In the genomic region with DNA sequence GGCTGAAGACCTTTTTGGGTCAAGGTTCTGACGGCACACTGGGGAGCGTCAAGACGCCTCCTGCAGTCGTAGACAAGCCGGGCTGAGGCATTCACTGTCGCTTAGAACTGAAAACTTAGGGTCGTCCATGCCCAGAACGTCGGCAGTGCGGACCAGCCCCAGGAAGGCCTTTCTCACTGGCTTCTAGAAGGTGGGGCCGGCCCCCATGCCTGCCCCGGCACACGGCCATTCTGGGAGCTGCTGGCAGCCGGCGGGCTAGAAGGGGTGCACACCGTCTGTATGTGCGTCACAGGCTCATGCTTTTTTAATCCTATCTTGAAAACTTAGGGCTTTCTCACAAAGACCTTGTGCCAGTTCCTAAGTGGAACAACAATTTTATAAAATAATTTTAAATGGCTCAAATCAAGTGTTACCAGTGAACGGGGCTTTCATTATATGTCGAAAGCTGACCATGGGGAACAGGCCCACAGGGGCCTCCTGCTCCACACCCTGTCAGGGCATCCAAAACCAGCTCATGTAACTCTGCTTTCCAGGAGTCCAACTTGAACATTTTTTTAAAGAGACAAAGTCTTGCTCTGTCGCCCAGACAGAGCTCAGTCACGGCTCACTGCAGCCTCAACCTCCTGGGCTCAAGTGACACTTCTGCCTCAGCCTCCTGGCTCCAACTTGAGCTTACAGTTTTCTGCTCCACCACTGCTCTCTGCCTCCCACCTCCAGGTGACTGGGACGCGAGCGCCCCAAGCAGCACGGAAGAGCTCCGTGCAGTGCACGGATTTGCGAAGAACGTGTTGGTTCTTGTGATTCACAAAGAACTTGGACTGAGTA, we compare ENCODE assay signal across 1 cellular context.
TF ChIP-seq lines count a peak whose summit lies in the region.

No MANE protein-coding gene starts in this region.

TF ChIP-seq in GM23338, 12 proteins besides CTCF, POLR2A, EP300 and RAD21 (continued from another document):
- TF ChIP-seq, protein P1, sequence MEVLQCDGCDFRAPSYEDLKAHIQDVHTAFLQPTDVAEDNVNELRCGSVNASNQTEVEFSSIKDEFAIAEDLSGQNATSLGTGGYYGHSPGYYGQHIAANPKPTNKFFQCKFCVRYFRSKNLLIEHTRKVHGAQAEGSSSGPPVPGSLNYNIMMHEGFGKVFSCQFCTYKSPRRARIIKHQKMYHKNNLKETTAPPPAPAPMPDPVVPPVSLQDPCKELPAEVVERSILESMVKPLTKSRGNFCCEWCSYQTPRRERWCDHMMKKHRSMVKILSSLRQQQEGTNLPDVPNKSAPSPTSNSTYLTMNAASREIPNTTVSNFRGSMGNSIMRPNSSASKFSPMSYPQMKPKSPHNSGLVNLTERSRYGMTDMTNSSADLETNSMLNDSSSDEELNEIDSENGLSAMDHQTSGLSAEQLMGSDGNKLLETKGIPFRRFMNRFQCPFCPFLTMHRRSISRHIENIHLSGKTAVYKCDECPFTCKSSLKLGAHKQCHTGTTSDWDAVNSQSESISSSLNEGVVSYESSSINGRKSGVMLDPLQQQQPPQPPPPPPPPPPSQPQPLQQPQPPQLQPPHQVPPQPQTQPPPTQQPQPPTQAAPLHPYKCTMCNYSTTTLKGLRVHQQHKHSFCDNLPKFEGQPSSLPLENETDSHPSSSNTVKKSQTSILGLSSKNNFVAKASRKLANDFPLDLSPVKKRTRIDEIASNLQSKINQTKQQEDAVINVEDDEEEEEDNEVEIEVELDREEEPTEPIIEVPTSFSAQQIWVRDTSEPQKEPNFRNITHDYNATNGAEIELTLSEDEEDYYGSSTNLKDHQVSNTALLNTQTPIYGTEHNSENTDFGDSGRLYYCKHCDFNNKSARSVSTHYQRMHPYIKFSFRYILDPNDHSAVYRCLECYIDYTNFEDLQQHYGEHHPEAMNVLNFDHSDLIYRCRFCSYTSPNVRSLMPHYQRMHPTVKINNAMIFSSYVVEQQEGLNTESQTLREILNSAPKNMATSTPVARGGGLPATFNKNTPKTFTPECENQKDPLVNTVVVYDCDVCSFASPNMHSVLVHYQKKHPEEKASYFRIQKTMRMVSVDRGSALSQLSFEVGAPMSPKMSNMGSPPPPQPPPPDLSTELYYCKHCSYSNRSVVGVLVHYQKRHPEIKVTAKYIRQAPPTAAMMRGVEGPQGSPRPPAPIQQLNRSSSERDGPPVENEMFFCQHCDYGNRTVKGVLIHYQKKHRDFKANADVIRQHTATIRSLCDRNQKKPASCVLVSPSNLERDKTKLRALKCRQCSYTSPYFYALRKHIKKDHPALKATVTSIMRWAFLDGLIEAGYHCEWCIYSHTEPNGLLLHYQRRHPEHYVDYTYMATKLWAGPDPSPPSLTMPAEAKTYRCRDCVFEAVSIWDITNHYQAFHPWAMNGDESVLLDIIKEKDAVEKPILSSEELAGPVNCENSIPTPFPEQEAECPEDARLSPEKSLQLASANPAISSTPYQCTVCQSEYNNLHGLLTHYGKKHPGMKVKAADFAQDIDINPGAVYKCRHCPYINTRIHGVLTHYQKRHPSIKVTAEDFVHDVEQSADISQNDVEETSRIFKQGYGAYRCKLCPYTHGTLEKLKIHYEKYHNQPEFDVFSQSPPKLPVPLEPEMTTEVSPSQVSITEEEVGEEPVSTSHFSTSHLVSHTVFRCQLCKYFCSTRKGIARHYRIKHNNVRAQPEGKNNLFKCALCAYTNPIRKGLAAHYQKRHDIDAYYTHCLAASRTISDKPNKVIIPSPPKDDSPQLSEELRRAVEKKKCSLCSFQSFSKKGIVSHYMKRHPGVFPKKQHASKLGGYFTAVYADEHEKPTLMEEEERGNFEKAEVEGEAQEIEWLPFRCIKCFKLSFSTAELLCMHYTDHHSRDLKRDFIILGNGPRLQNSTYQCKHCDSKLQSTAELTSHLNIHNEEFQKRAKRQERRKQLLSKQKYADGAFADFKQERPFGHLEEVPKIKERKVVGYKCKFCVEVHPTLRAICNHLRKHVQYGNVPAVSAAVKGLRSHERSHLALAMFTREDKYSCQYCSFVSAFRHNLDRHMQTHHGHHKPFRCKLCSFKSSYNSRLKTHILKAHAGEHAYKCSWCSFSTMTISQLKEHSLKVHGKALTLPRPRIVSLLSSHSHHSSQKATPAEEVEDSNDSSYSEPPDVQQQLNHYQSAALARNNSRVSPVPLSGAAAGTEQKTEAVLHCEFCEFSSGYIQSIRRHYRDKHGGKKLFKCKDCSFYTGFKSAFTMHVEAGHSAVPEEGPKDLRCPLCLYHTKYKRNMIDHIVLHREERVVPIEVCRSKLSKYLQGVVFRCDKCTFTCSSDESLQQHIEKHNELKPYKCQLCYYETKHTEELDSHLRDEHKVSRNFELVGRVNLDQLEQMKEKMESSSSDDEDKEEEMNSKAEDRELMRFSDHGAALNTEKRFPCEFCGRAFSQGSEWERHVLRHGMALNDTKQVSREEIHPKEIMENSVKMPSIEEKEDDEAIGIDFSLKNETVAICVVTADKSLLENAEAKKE (CRISPR knock-in tag; IDR thresholded peaks at IDR 0.05) = no peak
- TF ChIP-seq STAT1 (IDR thresholded peaks at IDR 0.05; ENCODE audit: unreplicated experiment) (no peak), ZNF114 (CRISPR knock-in tag; IDR thresholded peaks at IDR 0.05) (no peak), ZNF331 (CRISPR knock-in tag; IDR thresholded peaks at IDR 0.05; ENCODE audit: low read depth) (no peak), EZH2 (IDR thresholded peaks at IDR 0.05; ENCODE audit: low read depth, unreplicated experiment) (no peak), JUNB (IDR thresholded peaks at IDR 0.05; ENCODE audit: unreplicated experiment) (no peak), CREB1 (CRISPR knock-in tag; IDR thresholded peaks at IDR 0.05; ENCODE audit: low read depth) (no peak), POLR2AphosphoS5 (IDR thresholded peaks at IDR 0.05; ENCODE audit: low read depth) (no peak), EZH2phosphoT487 (IDR thresholded peaks at IDR 0.05; ENCODE audit: unreplicated experiment) (no peak)
- TF ChIP-seq, protein P2, sequence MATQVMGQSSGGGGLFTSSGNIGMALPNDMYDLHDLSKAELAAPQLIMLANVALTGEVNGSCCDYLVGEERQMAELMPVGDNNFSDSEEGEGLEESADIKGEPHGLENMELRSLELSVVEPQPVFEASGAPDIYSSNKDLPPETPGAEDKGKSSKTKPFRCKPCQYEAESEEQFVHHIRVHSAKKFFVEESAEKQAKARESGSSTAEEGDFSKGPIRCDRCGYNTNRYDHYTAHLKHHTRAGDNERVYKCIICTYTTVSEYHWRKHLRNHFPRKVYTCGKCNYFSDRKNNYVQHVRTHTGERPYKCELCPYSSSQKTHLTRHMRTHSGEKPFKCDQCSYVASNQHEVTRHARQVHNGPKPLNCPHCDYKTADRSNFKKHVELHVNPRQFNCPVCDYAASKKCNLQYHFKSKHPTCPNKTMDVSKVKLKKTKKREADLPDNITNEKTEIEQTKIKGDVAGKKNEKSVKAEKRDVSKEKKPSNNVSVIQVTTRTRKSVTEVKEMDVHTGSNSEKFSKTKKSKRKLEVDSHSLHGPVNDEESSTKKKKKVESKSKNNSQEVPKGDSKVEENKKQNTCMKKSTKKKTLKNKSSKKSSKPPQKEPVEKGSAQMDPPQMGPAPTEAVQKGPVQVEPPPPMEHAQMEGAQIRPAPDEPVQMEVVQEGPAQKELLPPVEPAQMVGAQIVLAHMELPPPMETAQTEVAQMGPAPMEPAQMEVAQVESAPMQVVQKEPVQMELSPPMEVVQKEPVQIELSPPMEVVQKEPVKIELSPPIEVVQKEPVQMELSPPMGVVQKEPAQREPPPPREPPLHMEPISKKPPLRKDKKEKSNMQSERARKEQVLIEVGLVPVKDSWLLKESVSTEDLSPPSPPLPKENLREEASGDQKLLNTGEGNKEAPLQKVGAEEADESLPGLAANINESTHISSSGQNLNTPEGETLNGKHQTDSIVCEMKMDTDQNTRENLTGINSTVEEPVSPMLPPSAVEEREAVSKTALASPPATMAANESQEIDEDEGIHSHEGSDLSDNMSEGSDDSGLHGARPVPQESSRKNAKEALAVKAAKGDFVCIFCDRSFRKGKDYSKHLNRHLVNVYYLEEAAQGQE (IDR thresholded peaks at IDR 0.05; ENCODE audit: unreplicated experiment) = no peak
